ENCODE assay signal across 1 cellular context in genomic region chr19:3211191-3211590, GRCh38.
A peak's percentile ranks its signal among the peaks of the same experiment; 100 is the strongest.
TF ChIP-seq lines count a peak whose summit lies in the region.

No MANE protein-coding gene starts in this region.

TF ChIP-seq in K562, 482 proteins besides CTCF, POLR2A, EP300 and RAD21:
- TF ChIP-seq RBM14 (IDR thresholded peaks at IDR 0.05; ENCODE audit: borderline replicate concordance, insufficient read depth, low read depth, low read length) (no peak), POLR2G (IDR thresholded peaks at IDR 0.05; ENCODE audit: low read depth, low read length) (peak; percentile 63), ATF1 (CRISPR knock-in tag; IDR thresholded peaks at IDR 0.05) (no peak), ATF1 (tag; IDR thresholded peaks at IDR 0.05) (no peak)
TF ChIP-seq in K562: peak in this region for 1.
